In genomic region chr3:50340404-50341329, GRCh38 we compare ENCODE assay signal across 8 cellular contexts. TPM values are rescaled to one million over a fixed set of nuclear protein-coding genes. Genes with fewer than 3 reads are reported as not detected.
DNase-seq lines count a peak whose midpoint lies in the region; ATAC-seq and TF ChIP-seq lines count a peak whose summit lies in the region.

TSS of gene RASSF1 (minus strand) at chr3:50340836. CDS start at chr3:50340805, 31 bp downstream.

- H3K4me3 ChIP-seq in OCI-LY7 (ENCODE audit: low read depth, low read length, poor library complexity, severe bottlenecking) (peak within 1 kb of the TSS; percentile 39), prostate gland (peak within 1 kb of the TSS; percentile 28 to 31)

- POLR2A ChIA-PET in OCI-LY7 (lab: Charles Lee), result interaction anchor here (0.6 to 0.8 kb wide), 2 partner anchors 10 to 64 kb away, joined by 3 to 4 read pairs; partner anchors contain the start of genes CYB561D2 and NPRL2

- WGBS in prostate gland, result 20% methylated on average over 81 of the region's 90 CpGs

- H3K27ac ChIP-seq in OCI-LY7 (ENCODE audit: low read depth, low read length, poor library complexity, severe bottlenecking), result no peak within 1 kb of the TSS
- H3K27ac ChIP-seq in prostate gland, result peak within 1 kb of the TSS; percentile 36 to 42

- peak within 1 kb of the TSS; percentile 70 for H2AFZ ChIP-seq in OCI-LY7 (ENCODE audit: low read length)

- TF ChIP-seq CTCF in OCI-LY7 (conservative IDR thresholded peaks at IDR 0.05; ENCODE audit: low read length) (no peak), prostate gland (IDR thresholded peaks at IDR 0.05) (no peak)

- H3K27me3 ChIP-seq in prostate gland (replicated peaks; ENCODE audit: insufficient read depth), result no peaks in the 10 kb centered on the region

- peaks cover 19% of the 10 kb centered on the region for H3K79me2 ChIP-seq in OCI-LY7 (ENCODE audit: insufficient read depth, low read depth, low read length)

- intact Hi-C loops in OCI-LY7 (cut with micrococcal nuclease; ENCODE audit: unreplicated experiment), result no loop called here
- intact Hi-C loops in Right ventricle myocardium inferior (cut with DNase I), result no loop called here
- intact Hi-C loops in prostate gland (cut with DNase I), result loop anchor here (10.0 kb wide), 1 partner anchor 1064 kb away; no protein-coding TSS in a partner anchor

- peak; percentile 42 for TF ChIP-seq POLR2A in GM18526 (IDR thresholded peaks at IDR 0.05; ENCODE audit: extremely low read depth, insufficient read length)
- no peak for TF ChIP-seq POLR2A in prostate gland (IDR thresholded peaks at IDR 0.05)

- H3K36me3 ChIP-seq in OCI-LY7 (ENCODE audit: insufficient read depth, low read length) (peaks cover 11% of the 10 kb centered on the region), prostate gland (no peaks in the 10 kb centered on the region)

- H3K4me1 ChIP-seq in OCI-LY7 (ENCODE audit: insufficient read depth, low read length, poor library complexity, severe bottlenecking) (peaks cover 44% of the 10 kb centered on the region), prostate gland (replicated peaks) (peaks cover 15% of the 10 kb centered on the region)

- no peaks in the 10 kb centered on the region; the same call in 1 of the 2 replicates for H4K20me1 ChIP-seq in OCI-LY7 (ENCODE audit: insufficient read depth, low read length)

- H3K9me3 ChIP-seq in OCI-LY7 (ENCODE audit: low read length) (no peaks in the 10 kb centered on the region), prostate gland (no peaks in the 10 kb centered on the region)

- DNase-seq in OCI-LY7 (ENCODE audit: low spot score), result peak; percentile 52
- peak; percentile 77 for DNase-seq in activated gamma-delta T cell treated with Interleukin-2 at 50 U/mL for 16 hours
- peak; percentile 92 for DNase-seq in Right ventricle myocardium inferior (ENCODE audit: missing footprints)
- no peak for DNase-seq in prostate gland (ENCODE audit: low spot score)

- no peaks in the 10 kb centered on the region for H3K9me2 ChIP-seq in OCI-LY7 (ENCODE audit: insufficient read depth, low read length)

- BruUV-seq in OCI-LY7 (replicated peaks; lab: Mats Ljungman, UMichigan), result no TSS peak

- H3K4me2 ChIP-seq in OCI-LY7 (ENCODE audit: low read length), result peak within 1 kb of the TSS; percentile 83

- CTCF ChIA-PET in OCI-LY7 (lab: Charles Lee; ENCODE audit: unreplicated experiment), result no interaction called here

- peak; percentile 48 for ATAC-seq in Right ventricle myocardium inferior
- no peak for ATAC-seq in GM19397 (IDR thresholded peaks at IDR 0.05; ENCODE audit: unreplicated experiment)
- ATAC-seq in HG03135 (IDR thresholded peaks at IDR 0.05; ENCODE audit: unreplicated experiment), result no peak
- no peak for ATAC-seq in HG03442 (IDR thresholded peaks at IDR 0.05; ENCODE audit: unreplicated experiment)

RNA-seq across cellular contexts. Expression of gene RASSF1, which starts in this region (rescaled TPM):
- 35.8 and 36.0 TPM in 2 replicates for total RNA-seq in OCI-LY7 (2014; rRNA removed; shearing (Covaris generic))
- total RNA-seq in OCI-LY7 (2022) (33.0 and 33.9 TPM in 2 replicates), Right ventricle myocardium inferior (14.7 TPM), prostate gland (10 to 100 TPM; 23.8 to 36.6 TPM)
